8 cellular contexts compared by ENCODE assay signal in the genomic region with DNA sequence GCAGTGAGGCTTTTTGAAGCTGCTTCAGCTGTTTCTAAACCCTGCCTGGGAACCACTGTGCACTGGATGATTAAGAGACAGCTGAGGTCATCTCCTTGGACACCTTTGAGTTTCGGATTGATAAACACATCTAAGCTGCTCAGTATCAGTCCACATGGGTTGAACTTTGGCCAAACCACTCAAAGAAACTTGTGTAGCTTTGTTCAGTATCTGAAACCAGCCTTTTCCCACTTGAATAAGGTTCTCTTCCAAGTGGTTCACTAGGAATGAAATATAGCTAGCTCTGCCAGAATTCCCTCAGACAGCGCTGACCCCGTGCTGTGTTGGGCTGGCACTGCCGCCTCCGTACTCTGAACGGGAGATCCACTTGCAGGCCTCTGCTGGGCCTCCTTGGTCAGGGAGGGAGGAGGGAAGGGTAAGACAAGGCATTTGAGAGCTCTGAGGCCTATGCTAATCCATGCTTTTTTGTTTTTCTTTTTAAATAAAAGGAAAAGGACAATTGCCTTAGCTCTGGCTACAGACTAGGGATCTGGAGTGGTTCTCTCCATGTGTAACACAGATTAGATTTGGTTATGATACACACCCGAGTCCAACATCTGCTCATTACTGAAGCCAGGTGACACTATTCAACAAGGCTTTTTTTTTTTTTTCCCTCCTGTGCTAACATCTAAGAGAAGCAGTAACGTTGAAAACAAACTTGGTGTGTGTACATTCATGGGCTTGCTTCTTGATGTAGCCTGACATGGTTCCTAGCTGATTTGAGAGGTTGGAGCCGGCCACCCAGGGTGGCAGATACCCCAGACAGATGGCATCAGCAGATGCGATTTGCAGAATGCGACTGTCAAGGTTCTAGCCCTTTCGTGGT.
A peak's percentile ranks its signal among the peaks of the same experiment; 100 is the strongest.
DNase-seq lines count a peak whose midpoint lies in the region; ATAC-seq and TF ChIP-seq lines count a peak whose summit lies in the region.

No MANE protein-coding gene starts in this region.

- peak; percentile 90 for ATAC-seq in HG03565 (IDR thresholded peaks at IDR 0.05; ENCODE audit: unreplicated experiment)
- no peak for ATAC-seq in central memory CD8-positive, alpha-beta T cell (replicated peaks; ENCODE audit: extremely low read depth, poor library complexity, severe bottlenecking)
- ATAC-seq in GM21381 (IDR thresholded peaks at IDR 0.05; ENCODE audit: unreplicated experiment) = no peak

- H3K4me3 ChIP-seq in GM06990 (replicated peaks; ENCODE audit: low read depth, low read length) = no peak overlapping the region
- peak overlapping the region in 1 of 2 donors; percentile 23 for H3K4me3 ChIP-seq in muscle layer of duodenum (ENCODE audit: low read depth in 1 of 2, low read length in 2 of 2)

- H3K4me3 Mint-ChIP-seq in central memory CD8-positive, alpha-beta T cell = no peak overlapping the region

- no peaks in the 10 kb centered on the region for H3K27me3 Mint-ChIP-seq in central memory CD8-positive, alpha-beta T cell

- no peak for TF ChIP-seq CTCF in GM06990 (IDR thresholded peaks at IDR 0.05; ENCODE audit: insufficient read depth, low read length, poor library complexity, severe bottlenecking)
- TF ChIP-seq CTCF in GM20000 (IDR thresholded peaks at IDR 0.05; ENCODE audit: extremely low read depth, missing control alignments) = no peak

- peaks cover 22% of the 10 kb centered on the region for H3K36me3 Mint-ChIP-seq in central memory CD8-positive, alpha-beta T cell (ENCODE audit: insufficient read depth)

- peak; percentile 74 for DNase-seq in GM06990 (ENCODE audit: extremely low read depth, insufficient read length)
- peak; percentile 77 for DNase-seq in GM20000 (ENCODE audit: low spot score)
- no peak for DNase-seq in central memory CD8-positive, alpha-beta T cell (ENCODE audit: low spot score in 2 of 2)
- DNase-seq in foreskin melanocyte = no peak
- no peak for DNase-seq in SIG-M5 treated with dmso at 0.1 percent for 504 hours (lab: John Stamatoyannopoulos, UW; ENCODE audit: unreplicated experiment)

- no peaks in the 10 kb centered on the region for H3K9me3 Mint-ChIP-seq in central memory CD8-positive, alpha-beta T cell

- H3K27me3 ChIP-seq in GM06990 (replicated peaks; ENCODE audit: control insufficient read depth, insufficient read depth, low read length) (no peaks in the 10 kb centered on the region), muscle layer of duodenum (ENCODE audit: low read depth, low read length) (no peaks in the 10 kb centered on the region)

- peak overlapping the region; percentile 42 for H3K27ac ChIP-seq in muscle layer of duodenum (ENCODE audit: low read length)

- H3K27ac Mint-ChIP-seq in central memory CD8-positive, alpha-beta T cell (ENCODE audit: low read depth) = peak overlapping the region; percentile 51

- peaks cover 74% of the 10 kb centered on the region for H3K4me1 Mint-ChIP-seq in central memory CD8-positive, alpha-beta T cell

- H3K4me1 ChIP-seq in muscle layer of duodenum (ENCODE audit: control insufficient read depth in 1 of 2, insufficient read depth in 2 of 2, low read length in 2 of 2) = peaks cover 16 to 57% of the 10 kb centered on the region in 2 donors

- no peaks in the 10 kb centered on the region for H3K9me3 ChIP-seq in muscle layer of duodenum (ENCODE audit: control insufficient read depth in 1 of 2, low read length in 2 of 2)

- H3K36me3 ChIP-seq in GM06990 (ENCODE audit: control insufficient read depth, insufficient read depth, low read length) (no peaks in the 10 kb centered on the region; the same call in none of the 2 replicates), muscle layer of duodenum (ENCODE audit: control insufficient read depth in 1 of 2, insufficient read depth in 2 of 2, low read length in 2 of 2) (no peaks in the 10 kb centered on the region)

Comparison
In these comparisons a context has a peak if more than half of its experiments do, and no peak if none do; other contexts are left out.
1. DNase-seq: peak in GM06990 (single experiment) and GM20000 (single experiment); none in central memory CD8-positive, alpha-beta T cell (0 of 2), foreskin melanocyte (single experiment) and SIG-M5 treated with dmso at 0.1 percent for 504 hours (single experiment).